In genomic region chr7:1716263-1717094, GRCh38 we compare ENCODE assay signal across 1 cellular context.
TF ChIP-seq lines count a peak whose summit lies in the region.

No MANE protein-coding gene starts in this region.

TF ChIP-seq in HepG2, 621 proteins besides CTCF, POLR2A, EP300 and RAD21 (continued from another document and continues in another):
- TF ChIP-seq RERE (CRISPR knock-in tag; IDR thresholded peaks at IDR 0.05; ENCODE audit: low read depth) (no peak), ZNF574 (CRISPR knock-in tag; IDR thresholded peaks at IDR 0.05) (no peak), XRCC5 (optimal IDR thresholded peaks at IDR 0.05; ENCODE audit: low read length) (no peak), NCOA1 (CRISPR knock-in tag; IDR thresholded peaks at IDR 0.05) (no peak), ZBTB25 (CRISPR knock-in tag; IDR thresholded peaks at IDR 0.05) (no peak), AGO1 (IDR thresholded peaks at IDR 0.05; ENCODE audit: low read depth, low read length, poor library complexity, severe bottlenecking) (no peak), MTF1 (CRISPR knock-in tag; IDR thresholded peaks at IDR 0.05) (no peak), NBN (conservative IDR thresholded peaks at IDR 0.05) (no peak), ZNF576 (CRISPR knock-in tag; IDR thresholded peaks at IDR 0.05) (no peak), ZNF138 (CRISPR knock-in tag; IDR thresholded peaks at IDR 0.05; ENCODE audit: low read depth) (no peak), NFATC3 (CRISPR knock-in tag; IDR thresholded peaks at IDR 0.05) (no peak), SKIL (CRISPR knock-in tag; IDR thresholded peaks at IDR 0.05; ENCODE audit: borderline replicate concordance) (0 out of 2 replicates have a peak, but pooled peaks have one; percentile 19), ZNF143 (CRISPR knock-in tag; IDR thresholded peaks at IDR 0.05) (no peak), ZNF263 (CRISPR knock-in tag; IDR thresholded peaks at IDR 0.05) (peak; percentile 49; the same call in 1 of the 2 replicates), CENPBD1 (CRISPR knock-in tag; IDR thresholded peaks at IDR 0.05; ENCODE audit: borderline replicate concordance, low read depth) (no peak), JUN (CRISPR knock-in tag; IDR thresholded peaks at IDR 0.05) (peak; percentile 81; the same call in 1 of the 2 replicates), ZSCAN9 (CRISPR knock-in tag; IDR thresholded peaks at IDR 0.05; ENCODE audit: borderline replicate concordance) (no peak), KDM6A (CRISPR knock-in tag; IDR thresholded peaks at IDR 0.05; ENCODE audit: low read depth) (no peak), ZKSCAN5 (CRISPR knock-in tag; IDR thresholded peaks at IDR 0.05) (0 out of 2 replicates have a peak, but pooled peaks have one; percentile 58), HNF1B (CRISPR knock-in tag; IDR thresholded peaks at IDR 0.05) (peak; percentile 45), ZNF281 (CRISPR knock-in tag; IDR thresholded peaks at IDR 0.05; ENCODE audit: borderline replicate concordance) (peak; percentile 87), ZNF83 (CRISPR knock-in tag; IDR thresholded peaks at IDR 0.05; ENCODE audit: borderline replicate concordance) (no peak), SNAPC4 (CRISPR knock-in tag; IDR thresholded peaks at IDR 0.05) (no peak), HIC2 (CRISPR knock-in tag; IDR thresholded peaks at IDR 0.05; ENCODE audit: low read depth) (peak; percentile 71)
